Comparison of ENCODE assay signal across 8 cellular contexts in the genomic region with DNA sequence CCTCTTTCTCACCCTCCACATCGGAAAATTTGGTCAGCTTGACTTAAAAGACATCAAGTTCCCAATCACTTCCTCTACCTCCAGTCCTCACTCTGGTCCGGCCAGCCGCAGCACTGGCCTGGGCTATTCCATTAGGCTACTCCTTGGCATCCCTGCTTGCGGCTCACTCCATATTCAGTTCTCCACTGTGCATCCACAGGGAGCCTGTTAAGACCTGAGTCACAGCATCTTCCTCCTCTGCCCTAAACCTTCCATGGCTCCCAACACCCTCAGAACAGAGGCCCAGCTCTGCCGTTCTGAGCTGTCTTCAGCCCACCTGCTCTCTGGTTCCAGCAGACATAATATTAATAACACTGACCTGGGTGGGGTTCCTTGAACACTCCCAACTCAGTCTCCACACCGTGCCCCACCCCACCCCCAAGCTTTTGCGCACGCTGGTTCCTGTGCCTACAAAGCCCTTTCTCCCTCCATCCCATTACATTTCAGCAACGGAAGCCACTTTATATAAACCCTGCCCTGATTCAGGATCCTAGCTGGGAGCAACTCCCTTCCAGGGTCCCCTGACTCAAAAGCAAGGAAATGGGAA. TPM values are rescaled to one million over a fixed set of nuclear protein-coding genes. Genes with fewer than 3 reads are reported as not detected.
DNase-seq lines count a peak whose midpoint lies in the region; ATAC-seq and TF ChIP-seq lines count a peak whose summit lies in the region.

No MANE protein-coding gene starts in this region.

- peaks cover 57% of the 10 kb centered on the region for H3K36me3 Mint-ChIP-seq in T-helper 2 cell treated with Interferon-gamma antibody and Interleukin-4, amounts not matched to agents 5 μg/mL and 100 μg/mL, for 36 hours (ENCODE audit: low read depth)

- H3K9ac ChIP-seq in parathyroid adenoma: peak overlapping the region; percentile 74

- ATAC-seq in HG03139 (IDR thresholded peaks at IDR 0.05; ENCODE audit: unreplicated experiment) (no peak), GM21825 (IDR thresholded peaks at IDR 0.05; ENCODE audit: unreplicated experiment) (no peak)

- H2AFZ ChIP-seq in parathyroid adenoma: peak overlapping the region; percentile 86

- no peaks in the 10 kb centered on the region for H3K9me3 ChIP-seq in parathyroid adenoma (ENCODE audit: control insufficient read depth, low read length)

- H3K27ac Mint-ChIP-seq in T-helper 2 cell treated with Interferon-gamma antibody and Interleukin-4, amounts not matched to agents 5 μg/mL and 100 μg/mL, for 36 hours: peak overlapping the region; percentile 86

- peaks cover 19% of the 10 kb centered on the region for H3K36me3 ChIP-seq in H7 (replicated peaks; ENCODE audit: control insufficient read depth, insufficient read depth, low read length)
- peaks cover 4% of the 10 kb centered on the region for H3K36me3 ChIP-seq in parathyroid adenoma (ENCODE audit: control insufficient read depth, insufficient read depth, low read length)

- H3K27me3 Mint-ChIP-seq in T-helper 2 cell treated with Interferon-gamma antibody and Interleukin-4, amounts not matched to agents 5 μg/mL and 100 μg/mL, for 36 hours (ENCODE audit: low read depth): no peaks in the 10 kb centered on the region

- peak overlapping the region; percentile 48 for H3K27ac ChIP-seq in parathyroid adenoma

- H3K4me1 ChIP-seq in parathyroid adenoma: peaks cover 10% of the 10 kb centered on the region

- H3K4me3 Mint-ChIP-seq in T-helper 2 cell treated with Interferon-gamma antibody and Interleukin-4, amounts not matched to agents 5 μg/mL and 100 μg/mL, for 36 hours: peak overlapping the region; percentile 92

- no peaks in the 10 kb centered on the region; the same call in none of the 2 replicates for H3K27me3 ChIP-seq in H7 (ENCODE audit: control insufficient read depth, insufficient read depth, low read length)
- no peaks in the 10 kb centered on the region for H3K27me3 ChIP-seq in parathyroid adenoma (ENCODE audit: control insufficient read depth, insufficient read depth, low read length)

- DNase-seq in H7 (peak; percentile 37), fibroblast of pulmonary artery (ENCODE audit: low read depth) (peak; percentile 26), NCI-H2171 treated with DMSO at 0.1 percent for 48 hours (lab: John Stamatoyannopoulos, UW) (no peak), COR-L47 (lab: John Stamatoyannopoulos, UW) (no peak)
- no peak for DNase-seq in T-helper 2 cell treated with Interferon-gamma antibody and Interleukin-4, amounts not matched to agents 5 μg/mL and 100 μg/mL, for 36 hours (ENCODE audit: low spot score)

- peaks cover 66% of the 10 kb centered on the region for H3K9me3 Mint-ChIP-seq in T-helper 2 cell treated with Interferon-gamma antibody and Interleukin-4, amounts not matched to agents 5 μg/mL and 100 μg/mL, for 36 hours

- peaks cover 25% of the 10 kb centered on the region for H3K4me1 Mint-ChIP-seq in T-helper 2 cell treated with Interferon-gamma antibody and Interleukin-4, amounts not matched to agents 5 μg/mL and 100 μg/mL, for 36 hours (ENCODE audit: low read depth)

- H3K4me2 ChIP-seq in parathyroid adenoma (ENCODE audit: low read length): peak overlapping the region; percentile 91

- H3K4me3 ChIP-seq in H7 (ENCODE audit: insufficient read depth, low read depth, low read length) (peak overlapping the region; percentile 93), fibroblast of pulmonary artery (replicated peaks; ENCODE audit: low read depth, low read length) (peak overlapping the region; percentile 88), parathyroid adenoma (ENCODE audit: low read depth, low read length) (peak overlapping the region; percentile 73)

- peaks cover 4% of the 10 kb centered on the region for H3K79me2 ChIP-seq in parathyroid adenoma

- no peak for TF ChIP-seq CTCF in fibroblast of pulmonary artery (IDR thresholded peaks at IDR 0.05; ENCODE audit: low read length, missing control alignments)
- TF ChIP-seq CTCF in parathyroid adenoma (IDR thresholded peaks at IDR 0.05): no peak

RNA-seq across cellular contexts. Expression of a gene that starts 1.0 kb away (rescaled TPM):
- total RNA-seq in H7 (2014; rRNA removed; shearing (Covaris generic)): 16.7 and 18.0 TPM in 2 replicates

RNA-seq across cellular contexts. Expression of a gene that starts 36.3 kb away (rescaled TPM):
- total RNA-seq in H7 (2014; rRNA removed; shearing (Covaris generic)): 6.3 and 8.9 TPM in 2 replicates

RNA-seq across cellular contexts. Expression of a gene that starts 37.1 kb away (rescaled TPM):
- total RNA-seq in H7 (2014; rRNA removed; shearing (Covaris generic)): 110 and 138 TPM in 2 replicates

Comparison
In these comparisons a context has a peak if more than half of its experiments do, and no peak if none do; other contexts are left out.
1. DNase-seq: peak in H7 (single experiment) and fibroblast of pulmonary artery (single experiment); none in T-helper 2 cell treated with Interferon-gamma antibody and Interleukin-4, amounts not matched to agents 5 μg/mL and 100 μg/mL, for 36 hours (single experiment), NCI-H2171 treated with DMSO at 0.1 percent for 48 hours (single experiment) and COR-L47 (single experiment).
2. Peak in every context shown above with its lines, with median percentiles within 50 percentile points of each other: H3K4me3 ChIP-seq.